Comparison of ENCODE assay signal across 8 cellular contexts in genomic region chr19:35013047-35013819, GRCh38. TPM values are rescaled to one million over a fixed set of nuclear protein-coding genes. Genes with fewer than 3 reads are reported as not detected.
A peak's percentile ranks its signal among the peaks of the same experiment; 100 is the strongest.
DNase-seq lines count a peak whose midpoint lies in the region; ATAC-seq and TF ChIP-seq lines count a peak whose summit lies in the region.

No MANE protein-coding gene starts in this region.

- DNase-seq in SIG-M5 treated with dmso at 0.1 percent for 504 hours (lab: John Stamatoyannopoulos, UW; ENCODE audit: unreplicated experiment) = peak; percentile 24
- no peak for DNase-seq in SIG-M5 (lab: John Stamatoyannopoulos, UW)
- peak; percentile 81 for DNase-seq in activated T-cell treated with anti-CD3 and anti-CD28 coated beads, Interleukin-2, amount 50 U/mL, for 4 hours
- peak; percentile 34 for DNase-seq in fibroblast of gingiva (ENCODE audit: low read depth)
- peak in 36 of 56 donors; percentile 5 to 64 (median 28) for DNase-seq in nucleus accumbens (lab: John Stamatoyannopoulos, UW)
- peak; percentile 46 for DNase-seq in thoracic aorta (ENCODE audit: low spot score)
- no peak for DNase-seq in superior temporal gyrus (ENCODE audit: extremely low spot score)

- no peaks in the 10 kb centered on the region for H3K27me3 Mint-ChIP-seq in activated T-cell treated with anti-CD3 and anti-CD28 coated beads, Interleukin-2, amount 50 U/mL, for 4 hours (ENCODE audit: low read depth)

- no peaks in the 10 kb centered on the region for H3K79me2 ChIP-seq in OCI-LY3 (ENCODE audit: low read length)

- H3K4me1 ChIP-seq in OCI-LY3 (ENCODE audit: low read length) (peaks cover 16% of the 10 kb centered on the region), thoracic aorta (ENCODE audit: control insufficient read depth in 1 of 2, low read depth in 2 of 2) (peaks cover 4 to 12% of the 10 kb centered on the region in 2 donors)

- H3K9me3 ChIP-seq in OCI-LY3 (ENCODE audit: insufficient read depth, low read length) (no peaks in the 10 kb centered on the region), thoracic aorta (no peaks in the 10 kb centered on the region)

- H2AFZ ChIP-seq in OCI-LY3 (ENCODE audit: low read depth, low read length) = no peak overlapping the region

- peaks cover 66% of the 10 kb centered on the region for H3K4me1 Mint-ChIP-seq in activated T-cell treated with anti-CD3 and anti-CD28 coated beads, Interleukin-2, amount 50 U/mL, for 4 hours (ENCODE audit: low read depth)

- H3K4me3 ChIP-seq in OCI-LY3 (ENCODE audit: low read length) = no peak overlapping the region
- no peak overlapping the region for H3K4me3 ChIP-seq in thoracic aorta

- ATAC-seq in activated T-cell treated with anti-CD3 and anti-CD28 coated beads, Interleukin-2, amount 50 U/mL, for 4 hours = peak; percentile 84 to 87
- ATAC-seq in thoracic aorta (ENCODE audit: insufficient number of reproducible peaks, low FRiP score, low read depth) = no peak

- H3K4me2 ChIP-seq in OCI-LY3 (ENCODE audit: low read length) = no peak overlapping the region

- no peak overlapping the region for H3K9ac ChIP-seq in OCI-LY3 (ENCODE audit: low read length)

- H3K36me3 ChIP-seq in OCI-LY3 (replicated peaks; ENCODE audit: low read depth, low read length) = peaks cover 55% of the 10 kb centered on the region
- peaks cover 58% of the 10 kb centered on the region for H3K36me3 ChIP-seq in thoracic aorta

- no peaks in the 10 kb centered on the region for H3K27me3 ChIP-seq in OCI-LY3 (ENCODE audit: low read depth, low read length)
- no peaks in the 10 kb centered on the region for H3K27me3 ChIP-seq in thoracic aorta (replicated peaks; ENCODE audit: insufficient read depth)

- no peaks in the 10 kb centered on the region for H3K9me3 Mint-ChIP-seq in activated T-cell treated with anti-CD3 and anti-CD28 coated beads, Interleukin-2, amount 50 U/mL, for 4 hours

- H3K4me3 Mint-ChIP-seq in activated T-cell treated with anti-CD3 and anti-CD28 coated beads, Interleukin-2, amount 50 U/mL, for 4 hours = peak overlapping the region; percentile 74

- no peak overlapping the region for H3K27ac ChIP-seq in OCI-LY3 (ENCODE audit: low read length)
- no peak overlapping the region for H3K27ac ChIP-seq in thoracic aorta

- H4K20me1 ChIP-seq in OCI-LY3 (ENCODE audit: insufficient read depth, low read length) = no peaks in the 10 kb centered on the region

- H3K36me3 Mint-ChIP-seq in activated T-cell treated with anti-CD3 and anti-CD28 coated beads, Interleukin-2, amount 50 U/mL, for 4 hours (ENCODE audit: insufficient read depth) = peaks cover 29% of the 10 kb centered on the region

- peak; percentile 93 for TF ChIP-seq CTCF in OCI-LY3 (IDR thresholded peaks at IDR 0.05; ENCODE audit: low read depth, low read length)
- peak; percentile 98 for TF ChIP-seq CTCF in thoracic aorta (IDR thresholded peaks at IDR 0.05)

RNA-seq across cellular contexts. Expression of gene GRAMD1A, which starts 13.1 kb away (rescaled TPM):
- total RNA-seq in activated T-cell treated with anti-CD3 and anti-CD28 coated beads, Interleukin-2, amount 50 U/mL, for 4 hours = 100 to 1,000 TPM; 162 to 192 (median 170) TPM
- total RNA-seq in thoracic aorta = 10 to 100 TPM; 42.9 to 83.5 TPM

RNA-seq across cellular contexts. Expression of gene SCN1B, which starts 17.0 kb away (rescaled TPM):
- 1 to 10 TPM; 1.1 to 2.3 (median 1.2) TPM for total RNA-seq in activated T-cell treated with anti-CD3 and anti-CD28 coated beads, Interleukin-2, amount 50 U/mL, for 4 hours
- 10 to 100 TPM; 25.1 to 26.0 TPM for total RNA-seq in thoracic aorta

RNA-seq across cellular contexts. Expression of gene HPN, which starts 28.3 kb away (rescaled TPM):
- total RNA-seq in activated T-cell treated with anti-CD3 and anti-CD28 coated beads, Interleukin-2, amount 50 U/mL, for 4 hours = under 1 TPM in 2 of 3 donors, not detected in 1; 0.26 to 0.38 TPM
- 1 to 10 TPM in 1 of 2 donors, under 1 TPM in 1; 0.35 to 5.4 TPM for total RNA-seq in thoracic aorta

RNA-seq across cellular contexts. Expression of gene ZNF792, which starts 49.2 kb away (rescaled TPM):
- total RNA-seq in activated T-cell treated with anti-CD3 and anti-CD28 coated beads, Interleukin-2, amount 50 U/mL, for 4 hours = 1 to 10 TPM; 2.4 to 2.6 (median 2.6) TPM
- 1 to 10 TPM; 5.5 to 8.5 TPM for total RNA-seq in thoracic aorta

Comparison
In these comparisons a context has a peak if more than half of its experiments do, and no peak if none do; other contexts are left out.
1. DNase-seq: peak in SIG-M5 treated with dmso at 0.1 percent for 504 hours (single experiment), activated T-cell treated with anti-CD3 and anti-CD28 coated beads, Interleukin-2, amount 50 U/mL, for 4 hours (single experiment), fibroblast of gingiva (single experiment), nucleus accumbens (36 of 56) and thoracic aorta (single experiment); none in SIG-M5 (single experiment) and superior temporal gyrus (single experiment).
2. RNA of gene SCN1B, which starts 17.0 kb away (total RNA-seq): 25.1 to 26.0 TPM in thoracic aorta; 1.1 to 2.3 TPM in activated T-cell treated with anti-CD3 and anti-CD28 coated beads, Interleukin-2, amount 50 U/mL, for 4 hours; every median in the first group is over 4 times any median in the second.